1 cellular context compared by ENCODE assay signal in the genomic region with DNA sequence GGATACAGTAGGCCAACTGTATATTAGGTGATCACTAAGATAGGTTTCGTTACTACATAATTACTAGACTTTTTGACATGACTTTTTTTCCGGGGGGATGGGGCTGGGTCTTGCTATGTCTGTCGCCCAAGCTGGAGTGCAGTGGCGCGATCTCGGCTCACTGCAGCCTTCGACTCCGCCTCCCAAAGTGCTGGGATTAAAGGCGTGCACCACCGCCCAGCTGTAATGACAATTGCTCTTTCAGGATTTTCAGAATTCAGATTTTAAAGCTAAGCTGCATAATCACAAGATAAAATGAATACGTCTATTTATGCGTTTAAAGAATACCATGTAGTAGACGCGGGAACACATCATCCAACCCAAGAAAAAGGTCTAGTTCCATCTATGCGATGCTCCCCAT.
TF ChIP-seq lines count a peak whose summit lies in the region.

No MANE protein-coding gene starts in this region.

TF ChIP-seq in HepG2, 621 proteins besides CTCF, POLR2A, EP300 and RAD21:
- TF ChIP-seq RXRA (CRISPR knock-in tag; IDR thresholded peaks at IDR 0.05): no peak
- TF ChIP-seq, protein P1, sequence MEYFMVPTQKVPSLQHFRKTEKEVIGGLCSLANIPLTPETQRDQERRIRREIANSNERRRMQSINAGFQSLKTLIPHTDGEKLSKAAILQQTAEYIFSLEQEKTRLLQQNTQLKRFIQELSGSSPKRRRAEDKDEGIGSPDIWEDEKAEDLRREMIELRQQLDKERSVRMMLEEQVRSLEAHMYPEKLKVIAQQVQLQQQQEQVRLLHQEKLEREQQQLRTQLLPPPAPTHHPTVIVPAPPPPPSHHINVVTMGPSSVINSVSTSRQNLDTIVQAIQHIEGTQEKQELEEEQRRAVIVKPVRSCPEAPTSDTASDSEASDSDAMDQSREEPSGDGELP (IDR thresholded peaks at IDR 0.05; ENCODE audit: borderline replicate concordance, low read depth): peak; percentile 55; the same call in 1 of the 2 replicates
- TF ChIP-seq, protein P2, sequence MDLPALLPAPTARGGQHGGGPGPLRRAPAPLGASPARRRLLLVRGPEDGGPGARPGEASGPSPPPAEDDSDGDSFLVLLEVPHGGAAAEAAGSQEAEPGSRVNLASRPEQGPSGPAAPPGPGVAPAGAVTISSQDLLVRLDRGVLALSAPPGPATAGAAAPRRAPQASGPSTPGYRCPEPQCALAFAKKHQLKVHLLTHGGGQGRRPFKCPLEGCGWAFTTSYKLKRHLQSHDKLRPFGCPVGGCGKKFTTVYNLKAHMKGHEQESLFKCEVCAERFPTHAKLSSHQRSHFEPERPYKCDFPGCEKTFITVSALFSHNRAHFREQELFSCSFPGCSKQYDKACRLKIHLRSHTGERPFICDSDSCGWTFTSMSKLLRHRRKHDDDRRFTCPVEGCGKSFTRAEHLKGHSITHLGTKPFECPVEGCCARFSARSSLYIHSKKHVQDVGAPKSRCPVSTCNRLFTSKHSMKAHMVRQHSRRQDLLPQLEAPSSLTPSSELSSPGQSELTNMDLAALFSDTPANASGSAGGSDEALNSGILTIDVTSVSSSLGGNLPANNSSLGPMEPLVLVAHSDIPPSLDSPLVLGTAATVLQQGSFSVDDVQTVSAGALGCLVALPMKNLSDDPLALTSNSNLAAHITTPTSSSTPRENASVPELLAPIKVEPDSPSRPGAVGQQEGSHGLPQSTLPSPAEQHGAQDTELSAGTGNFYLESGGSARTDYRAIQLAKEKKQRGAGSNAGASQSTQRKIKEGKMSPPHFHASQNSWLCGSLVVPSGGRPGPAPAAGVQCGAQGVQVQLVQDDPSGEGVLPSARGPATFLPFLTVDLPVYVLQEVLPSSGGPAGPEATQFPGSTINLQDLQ (CRISPR knock-in tag; IDR thresholded peaks at IDR 0.05): 0 out of 2 replicates have a peak, but pooled peaks have one; percentile 20
- TF ChIP-seq ZNF432 (CRISPR knock-in tag; IDR thresholded peaks at IDR 0.05; ENCODE audit: borderline replicate concordance): peak; percentile 11; the same call in 1 of the 2 replicates
- TF ChIP-seq FOXO4 (CRISPR knock-in tag; conservative IDR thresholded peaks at IDR 0.05): 0 out of 2 replicates have a peak, but pooled peaks have one; percentile 62
- TF ChIP-seq POLR2AphosphoS5 (IDR thresholded peaks at IDR 0.05; ENCODE audit: low read depth, low read length): no peak
- TF ChIP-seq ZNF441 (CRISPR knock-in tag; IDR thresholded peaks at IDR 0.05; ENCODE audit: borderline replicate concordance): 0 out of 2 replicates have a peak, but pooled peaks have one; percentile 10
- TF ChIP-seq ZNF207 (IDR thresholded peaks at IDR 0.05; ENCODE audit: borderline replicate concordance): no peak
- 0 out of 2 replicates have a peak, but pooled peaks have one; percentile 28 for TF ChIP-seq SIN3A (IDR thresholded peaks at IDR 0.05; ENCODE audit: borderline replicate concordance, low read depth, low read length)
- 0 out of 2 replicates have a peak, but pooled peaks have one; percentile 25 for TF ChIP-seq SAP130 (CRISPR knock-in tag; IDR thresholded peaks at IDR 0.05; ENCODE audit: low read depth)
- TF ChIP-seq E2F1 (CRISPR knock-in tag; IDR thresholded peaks at IDR 0.05): no peak
